ENCODE assay signal across 9 cellular contexts in the genomic region with DNA sequence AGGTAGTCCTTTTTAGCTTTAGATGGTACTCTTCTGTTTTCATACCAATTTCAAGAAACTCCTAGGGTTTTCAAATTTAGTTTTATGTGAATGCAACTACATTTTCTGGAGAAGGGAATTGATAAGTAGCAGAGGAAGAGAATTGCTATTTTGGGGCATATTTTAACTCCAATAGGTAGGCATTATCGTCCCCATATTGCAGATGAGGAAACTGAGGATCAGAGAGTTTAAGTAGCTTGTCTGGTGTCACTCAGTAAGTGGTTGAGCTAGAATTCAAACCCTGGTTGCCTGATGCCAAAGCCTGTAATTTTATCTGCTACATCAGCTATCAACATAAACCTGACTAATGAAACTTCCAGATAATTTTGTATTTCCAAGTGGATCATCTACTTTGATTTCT. TPM values are rescaled to one million over a fixed set of nuclear protein-coding genes. Genes with fewer than 3 reads are reported as not detected.
A peak's percentile ranks its signal among the peaks of the same experiment; 100 is the strongest.
DNase-seq lines count a peak whose midpoint lies in the region; ATAC-seq and TF ChIP-seq lines count a peak whose summit lies in the region.
"Had no signal": no experiment of that assay in that cellular context is flagged by ENCODE, and none has a peak within 500 bp of the region (broad histone marks: within the 10 kb centered on the region; RNA-seq: fewer than 3 reads in every experiment).

No MANE protein-coding gene starts in this region.

- peaks cover 66% of the 10 kb centered on the region for H3K4me1 Mint-ChIP-seq in activated naive CD4-positive, alpha-beta T cell treated with anti-CD3 and anti-CD28 coated beads, Interleukin-2, amount 50 U/mL, for 24 hours
- peaks cover 75% of the 10 kb centered on the region for H3K4me1 Mint-ChIP-seq in activated T-helper 1 cell treated with anti-CD3 and anti-CD28 coated beads, Interleukin-12 subunit alpha, Interleukin-12 subunit beta, Interleukin-2, Interleukin-4 antibody, amounts not matched to agents 30 ng/mL and 10 ng/mL and 1 ng/mL, durations not matched to agents 14 hours and 24 hours and 36 hours (ENCODE audit: low read depth)
- H3K4me1 Mint-ChIP-seq in type B pancreatic cell (ENCODE audit: unreplicated experiment): peaks cover 58% of the 10 kb centered on the region

- WGBS in liver: 63% methylated on average over 1 of the region's 1 CpG
- 88 to 91% methylated on average over 1 of the region's 1 CpG for WGBS in heart right ventricle, 2 donors

- peak overlapping the region; percentile 98 for H3K4me3 Mint-ChIP-seq in activated naive CD4-positive, alpha-beta T cell treated with anti-CD3 and anti-CD28 coated beads, Interleukin-2, amount 50 U/mL, for 24 hours
- H3K4me3 Mint-ChIP-seq in activated T-helper 1 cell treated with anti-CD3 and anti-CD28 coated beads, Interleukin-12 subunit alpha, Interleukin-12 subunit beta, Interleukin-2, Interleukin-4 antibody, amounts not matched to agents 30 ng/mL and 10 ng/mL and 1 ng/mL, durations not matched to agents 14 hours and 24 hours and 36 hours: peak overlapping the region; percentile 94
- H3K4me3 Mint-ChIP-seq in type B pancreatic cell: peak overlapping the region; percentile 99

- H3K36me3 Mint-ChIP-seq in activated naive CD4-positive, alpha-beta T cell treated with anti-CD3 and anti-CD28 coated beads, Interleukin-2, amount 50 U/mL, for 24 hours: peaks cover 10% of the 10 kb centered on the region
- H3K36me3 Mint-ChIP-seq in activated T-helper 1 cell treated with anti-CD3 and anti-CD28 coated beads, Interleukin-12 subunit alpha, Interleukin-12 subunit beta, Interleukin-2, Interleukin-4 antibody, amounts not matched to agents 30 ng/mL and 10 ng/mL and 1 ng/mL, durations not matched to agents 14 hours and 24 hours and 36 hours (ENCODE audit: low read depth): peaks cover 18% of the 10 kb centered on the region
- H3K36me3 Mint-ChIP-seq in type B pancreatic cell: peaks cover 11% of the 10 kb centered on the region

- TF ChIP-seq RAD21 in liver (IDR thresholded peaks at IDR 0.05): no peak

- intact Hi-C loops in activated T-helper 1 cell treated with anti-CD3 and anti-CD28 coated beads, Interleukin-12 subunit alpha, Interleukin-12 subunit beta, Interleukin-2, Interleukin-4 antibody, amounts not matched to agents 30 ng/mL and 10 ng/mL and 1 ng/mL, durations not matched to agents 14 hours and 24 hours and 36 hours (cut with micrococcal nuclease): loop anchor here (2.0 to 5.0 kb wide), 6 partner anchors 49 to 436 kb away; a partner anchor contains a TSS
- intact Hi-C loops in heart right ventricle (cut with DNase I): loop anchor here in 2 of 10 donors (5.0 to 10.0 kb wide), 2 partner anchors 49 to 71 kb away; no protein-coding TSS in a partner anchor

- TF ChIP-seq CTCF in liver (IDR thresholded peaks at IDR 0.05; ENCODE audit: low read depth, low read length, missing input control) (no peak), type B pancreatic cell (conservative IDR thresholded peaks at IDR 0.05) (no peak), heart right ventricle (IDR thresholded peaks at IDR 0.05) (no peak)

- ATAC-seq in GM18867 (IDR thresholded peaks at IDR 0.05; ENCODE audit: unreplicated experiment): no peak
- no peak for ATAC-seq in heart right ventricle
- ATAC-seq: foreskin keratinocyte had no signal

- no peaks in the 10 kb centered on the region for H3K9me3 ChIP-seq in liver (ENCODE audit: control insufficient read depth in 4 of 4, low read length in 3 of 4)
- H3K9me3 ChIP-seq in heart right ventricle: no peaks in the 10 kb centered on the region

- H3K9ac ChIP-seq in liver (ENCODE audit: low read depth in 1 of 2, low read length in 2 of 2): peak overlapping the region; percentile 10 to 96

- H3K4me3 ChIP-seq in liver (ENCODE audit: low read depth in 1 of 3, low read length in 3 of 3) (peak overlapping the region; percentile 1 to 95 (median 81)), heart right ventricle (no peak overlapping the region)

- no peaks in the 10 kb centered on the region for H3K9me3 Mint-ChIP-seq in activated naive CD4-positive, alpha-beta T cell treated with anti-CD3 and anti-CD28 coated beads, Interleukin-2, amount 50 U/mL, for 24 hours
- H3K9me3 Mint-ChIP-seq in activated T-helper 1 cell treated with anti-CD3 and anti-CD28 coated beads, Interleukin-12 subunit alpha, Interleukin-12 subunit beta, Interleukin-2, Interleukin-4 antibody, amounts not matched to agents 30 ng/mL and 10 ng/mL and 1 ng/mL, durations not matched to agents 14 hours and 24 hours and 36 hours: no peaks in the 10 kb centered on the region
- H3K9me3 Mint-ChIP-seq in type B pancreatic cell: no peaks in the 10 kb centered on the region

- H3K27ac Mint-ChIP-seq in activated naive CD4-positive, alpha-beta T cell treated with anti-CD3 and anti-CD28 coated beads, Interleukin-2, amount 50 U/mL, for 24 hours: peak overlapping the region; percentile 33
- peak overlapping the region; percentile 25 for H3K27ac Mint-ChIP-seq in activated T-helper 1 cell treated with anti-CD3 and anti-CD28 coated beads, Interleukin-12 subunit alpha, Interleukin-12 subunit beta, Interleukin-2, Interleukin-4 antibody, amounts not matched to agents 30 ng/mL and 10 ng/mL and 1 ng/mL, durations not matched to agents 14 hours and 24 hours and 36 hours
- H3K27ac Mint-ChIP-seq in type B pancreatic cell: peak overlapping the region; percentile 95

- H3K27ac ChIP-seq in liver (ENCODE audit: low read depth in 1 of 2, low read length in 2 of 2) (peak overlapping the region; percentile 89 to 99), heart right ventricle (peak overlapping the region in 1 of 10 donors; percentile 99)
- H3K27ac ChIP-seq: foreskin keratinocyte had no signal

- H3K4me1 ChIP-seq in liver (ENCODE audit: control insufficient read depth in 4 of 4, insufficient read depth in 4 of 4, low read length in 3 of 4) (peaks cover 0 to 40% (median 35%) of the 10 kb centered on the region in 4 donors), heart right ventricle (peaks cover 0 to 74% (median 41%) of the 10 kb centered on the region in 9 donors)

- DNase-seq in activated naive CD4-positive, alpha-beta T cell treated with anti-CD3 and anti-CD28 coated beads, Interleukin-2, amount 50 U/mL, for 16 hours: no peak
- DNase-seq in activated T-helper 1 cell treated with anti-CD3 and anti-CD28 coated beads, Interleukin-12 subunit alpha, Interleukin-12 subunit beta, Interleukin-2, Interleukin-4 antibody, amounts not matched to agents 30 ng/mL and 10 ng/mL and 1 ng/mL, durations not matched to agents 14 hours and 24 hours and 36 hours (ENCODE audit: low spot score): no peak
- no peak for DNase-seq in type B pancreatic cell (ENCODE audit: extremely low spot score, unreplicated experiment)
- no peak for DNase-seq in DMS114 treated with DMSO at 0.1 percent for 48 hours (lab: John Stamatoyannopoulos, UW; ENCODE audit: unreplicated experiment)
- DNase-seq in heart right ventricle: no peak
- DNase-seq: foreskin keratinocyte had no signal

- H3K27me3 ChIP-seq in liver (ENCODE audit: control insufficient read depth in 4 of 4, insufficient read depth in 4 of 4, low read length in 3 of 4): no peaks in the 10 kb centered on the region
- H3K27me3 ChIP-seq in heart right ventricle: no peaks in the 10 kb centered on the region
- H3K27me3 ChIP-seq: foreskin keratinocyte had no signal

- H3K27me3 Mint-ChIP-seq in activated naive CD4-positive, alpha-beta T cell treated with anti-CD3 and anti-CD28 coated beads, Interleukin-2, amount 50 U/mL, for 24 hours: no peaks in the 10 kb centered on the region
- no peaks in the 10 kb centered on the region for H3K27me3 Mint-ChIP-seq in activated T-helper 1 cell treated with anti-CD3 and anti-CD28 coated beads, Interleukin-12 subunit alpha, Interleukin-12 subunit beta, Interleukin-2, Interleukin-4 antibody, amounts not matched to agents 30 ng/mL and 10 ng/mL and 1 ng/mL, durations not matched to agents 14 hours and 24 hours and 36 hours (ENCODE audit: insufficient read depth)
- no peaks in the 10 kb centered on the region for H3K27me3 Mint-ChIP-seq in type B pancreatic cell

- H3K36me3 ChIP-seq in liver (ENCODE audit: control insufficient read depth in 4 of 4, insufficient read depth in 3 of 4, low read depth in 1 of 4, low read length in 3 of 4) (no peaks in the 10 kb centered on the region), heart right ventricle (peaks cover 0 to 11% (median 0%) of the 10 kb centered on the region in 9 donors)

TF ChIP-seq in liver, 16 proteins besides CTCF, POLR2A, EP300 and RAD21 (continues in another document):
- no peak for TF ChIP-seq SP1 (IDR thresholded peaks at IDR 0.05)
- TF ChIP-seq, protein P1, sequence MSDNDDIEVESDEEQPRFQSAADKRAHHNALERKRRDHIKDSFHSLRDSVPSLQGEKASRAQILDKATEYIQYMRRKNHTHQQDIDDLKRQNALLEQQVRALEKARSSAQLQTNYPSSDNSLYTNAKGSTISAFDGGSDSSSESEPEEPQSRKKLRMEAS (IDR thresholded peaks at IDR 0.05): no peak
- TF ChIP-seq FOXA1 (IDR thresholded peaks at IDR 0.05): no peak
- TF ChIP-seq HNF4G (IDR thresholded peaks at IDR 0.05): no peak

RNA-seq across cellular contexts. Expression of a gene that starts 1.9 kb away (rescaled TPM):
- total RNA-seq in activated T-helper 1 cell treated with anti-CD3 and anti-CD28 coated beads, Interleukin-12 subunit alpha, Interleukin-12 subunit beta, Interleukin-2, Interleukin-4 antibody, amounts not matched to agents 30 ng/mL and 10 ng/mL and 1 ng/mL, durations not matched to agents 14 hours and 24 hours and 36 hours: 79.0 and 85.1 TPM in 2 replicates
- total RNA-seq in liver (10 to 100 TPM; 27.4 to 28.1 TPM), type B pancreatic cell (ENCODE audit: low replicate concordance) (70.0 and 71.3 TPM in 2 replicates), heart right ventricle (10 to 100 TPM; 56.1 to 84.7 (median 73.1) TPM)
- polyA plus RNA-seq in liver (10 to 100 TPM; 18.3 to 26.3 TPM), heart right ventricle (10 to 100 TPM; 49.9 to 55.8 TPM)

RNA-seq across cellular contexts. Expression of a gene that starts 27.9 kb away (rescaled TPM):
- 1.5 and 1.9 TPM in 2 replicates for total RNA-seq in activated T-helper 1 cell treated with anti-CD3 and anti-CD28 coated beads, Interleukin-12 subunit alpha, Interleukin-12 subunit beta, Interleukin-2, Interleukin-4 antibody, amounts not matched to agents 30 ng/mL and 10 ng/mL and 1 ng/mL, durations not matched to agents 14 hours and 24 hours and 36 hours
- total RNA-seq in liver: 1 to 10 TPM; 1.0 to 2.2 TPM
- polyA plus RNA-seq in liver: under 1 TPM; 0.22 to 0.53 TPM
- total RNA-seq in type B pancreatic cell (ENCODE audit: low replicate concordance): 2.0 and 4.2 TPM in 2 replicates
- 1 to 10 TPM in 3 of 10 donors, under 1 TPM in 7; 0.34 to 2.0 (median 0.79) TPM for total RNA-seq in heart right ventricle
- polyA plus RNA-seq in heart right ventricle: under 1 TPM; 0.14 to 0.22 TPM

Comparison
In these comparisons a context has a peak if more than half of its experiments do, and no peak if none do; other contexts are left out.
1. H3K27ac Mint-ChIP-seq: peak in every context shown above with its lines; median percentile 95 in type B pancreatic cell; 33 in activated naive CD4-positive, alpha-beta T cell treated with anti-CD3 and anti-CD28 coated beads, Interleukin-2, amount 50 U/mL, for 24 hours; 25 in activated T-helper 1 cell treated with anti-CD3 and anti-CD28 coated beads, Interleukin-12 subunit alpha, Interleukin-12 subunit beta, Interleukin-2, Interleukin-4 antibody, amounts not matched to agents 30 ng/mL and 10 ng/mL and 1 ng/mL, durations not matched to agents 14 hours and 24 hours and 36 hours.
2. H3K4me3 ChIP-seq: peak in liver (3 of 3); none in heart right ventricle (0 of 10).
3. Peak in every context shown above with its lines, with median percentiles within 50 percentile points of each other: H3K4me3 Mint-ChIP-seq.